In genomic region chr6:26054937-26055669, GRCh38 we compare ENCODE assay signal across 8 cellular contexts. TPM values are rescaled to one million over a fixed set of nuclear protein-coding genes. Genes with fewer than 3 reads are reported as not detected.
DNase-seq lines count a peak whose midpoint lies in the region; ATAC-seq and TF ChIP-seq lines count a peak whose summit lies in the region.

No MANE protein-coding gene starts in this region.

- no peaks in the 10 kb centered on the region for H3K36me3 ChIP-seq in ascending aorta

- no peaks in the 10 kb centered on the region for H3K9me3 ChIP-seq in ascending aorta
- no peaks in the 10 kb centered on the region for H3K9me3 ChIP-seq in right cardiac atrium (ENCODE audit: control insufficient read depth, low read length)

- no peaks in the 10 kb centered on the region for H3K9me3 Mint-ChIP-seq in T-helper 1 cell treated with Interleukin-12 subunit alpha and Interleukin-12 subunit beta and Interleukin-4 antibody, amounts not matched to agents 30 μg/mL and 1 μg/mL, for 36 hours

- H3K27ac Mint-ChIP-seq in T-helper 1 cell treated with Interleukin-12 subunit alpha and Interleukin-12 subunit beta and Interleukin-4 antibody, amounts not matched to agents 30 μg/mL and 1 μg/mL, for 36 hours: peak overlapping the region; percentile 99

- H3K27me3 Mint-ChIP-seq in T-helper 1 cell treated with Interleukin-12 subunit alpha and Interleukin-12 subunit beta and Interleukin-4 antibody, amounts not matched to agents 30 μg/mL and 1 μg/mL, for 36 hours (ENCODE audit: low read depth): no peaks in the 10 kb centered on the region

- H3K27me3 ChIP-seq in ascending aorta (no peaks in the 10 kb centered on the region), right cardiac atrium (ENCODE audit: control insufficient read depth, insufficient read depth) (no peaks in the 10 kb centered on the region)

- H3K4me3 ChIP-seq in ascending aorta (peak overlapping the region; percentile 74 to 80), right cardiac atrium (ENCODE audit: low read length) (peak overlapping the region; percentile 86)

- H3K27ac ChIP-seq in ascending aorta: peak overlapping the region; percentile 92 to 94
- H3K27ac ChIP-seq in right cardiac atrium (ENCODE audit: low read length): peak overlapping the region; percentile 99

- no peak for TF ChIP-seq CTCF in GM13976 (IDR thresholded peaks at IDR 0.05; ENCODE audit: borderline replicate concordance, control extremely low read depth, extremely low read depth, insufficient read depth, missing control alignments)
- TF ChIP-seq CTCF in ascending aorta (IDR thresholded peaks at IDR 0.05): peak in 2 of 3 experiments; percentile 23 to 36

- H3K4me3 Mint-ChIP-seq in T-helper 1 cell treated with Interleukin-12 subunit alpha and Interleukin-12 subunit beta and Interleukin-4 antibody, amounts not matched to agents 30 μg/mL and 1 μg/mL, for 36 hours: peak overlapping the region; percentile 89

- WGBS in right cardiac atrium: under 1% methylated on average over 28 of the region's 28 CpGs

- peaks cover 38% of the 10 kb centered on the region for H3K4me1 Mint-ChIP-seq in T-helper 1 cell treated with Interleukin-12 subunit alpha and Interleukin-12 subunit beta and Interleukin-4 antibody, amounts not matched to agents 30 μg/mL and 1 μg/mL, for 36 hours (ENCODE audit: low read depth)

- peak; percentile 78 for DNase-seq in GM13976 (ENCODE audit: low spot score)
- DNase-seq in NCI-H146 treated with DMSO at 0.1 percent for 48 hours (lab: John Stamatoyannopoulos, UW; ENCODE audit: unreplicated experiment): peak; percentile 91
- DNase-seq in ascending aorta (ENCODE audit: low spot score in 2 of 2): peak; percentile 68 to 96
- peak; percentile 85 to 89 (median 89) for DNase-seq in right cardiac atrium
- peak; percentile 89 for DNase-seq in putamen (ENCODE audit: low spot score)
- DNase-seq in mesenteric fat pad (ENCODE audit: low spot score): no peak

- intact Hi-C loops in ascending aorta (cut with DNase I): loop anchor here (1.0 to 5.0 kb wide), 3 partner anchors 10 to 102 kb away; a partner anchor contains a TSS
- intact Hi-C loops in right cardiac atrium (cut with DNase I): loop anchor here in 1 of 4 donors (10.0 kb wide), 1 partner anchor 140 kb away; a partner anchor contains a TSS

- peaks cover 6% of the 10 kb centered on the region for H3K36me3 Mint-ChIP-seq in T-helper 1 cell treated with Interleukin-12 subunit alpha and Interleukin-12 subunit beta and Interleukin-4 antibody, amounts not matched to agents 30 μg/mL and 1 μg/mL, for 36 hours (ENCODE audit: low read depth)

- H3K4me1 ChIP-seq in ascending aorta: peaks cover 0 to 7% of the 10 kb centered on the region in 2 donors
- H3K4me1 ChIP-seq in right cardiac atrium (ENCODE audit: control insufficient read depth, insufficient read depth, low read length): no peaks in the 10 kb centered on the region

- in situ Hi-C loops in GM13976 (cut with MboI; ENCODE audit: low sequenced_read_pairs, unreplicated experiment): loop anchor here (10.0 kb wide), 1 partner anchor 140 kb away; a partner anchor contains a TSS

- ATAC-seq in HG02840 (IDR thresholded peaks at IDR 0.05; ENCODE audit: low FRiP score, unreplicated experiment) (peak; percentile 44), right cardiac atrium (peak; percentile 89 to 93)

RNA-seq across cellular contexts. Expression of gene HFE, which starts 32.1 kb away (rescaled TPM):
- total RNA-seq in ascending aorta (2.6 TPM), right cardiac atrium (10 to 100 TPM in 1 of 4 donors, 1 to 10 TPM in 3; 4.3 to 13.2 (median 8.4) TPM), mesenteric fat pad (13.5 TPM)
- 5.3 TPM for polyA plus RNA-seq in right cardiac atrium
